17 cellular contexts compared by ENCODE assay signal in genomic region chr22:47175761-47176359, GRCh38.
DNase-seq lines count a peak whose midpoint lies in the region; ATAC-seq and TF ChIP-seq lines count a peak whose summit lies in the region.
"Had no signal": no experiment of that assay in that cellular context is flagged by ENCODE, and none has a peak within 500 bp of the region (broad histone marks: within the 10 kb centered on the region; RNA-seq: fewer than 3 reads in every experiment).

No MANE protein-coding gene starts in this region.

- TF ChIP-seq POLR2A in Peyer's patch (IDR thresholded peaks at IDR 0.05): no peak
- TF ChIP-seq POLR2A in sigmoid colon (IDR thresholded peaks at IDR 0.05): no peak

- CTCF ChIA-PET in activated CD8-positive, alpha-beta memory T cell treated with anti-CD3 and anti-CD28 coated beads, Interleukin-2, amount 10 ng/mL, durations not matched to agents 7 days and 5 days (lab: Charles Lee): no interaction called here

- H3K9me3 Mint-ChIP-seq in activated CD8-positive, alpha-beta memory T cell treated with anti-CD3 and anti-CD28 coated beads, Interleukin-2, amount 10 ng/mL, durations not matched to agents 7 days and 5 days (ENCODE audit: low read depth): peaks cover 2% of the 10 kb centered on the region

- TF ChIP-seq CTCF in Peyer's patch (IDR thresholded peaks at IDR 0.05): no peak
- TF ChIP-seq CTCF in sigmoid colon (IDR thresholded peaks at IDR 0.05): no peak

- no peak for ATAC-seq in activated CD8-positive, alpha-beta memory T cell treated with anti-CD3 and anti-CD28 coated beads, Interleukin-2, amount 10 ng/mL, durations not matched to agents 7 days and 5 days
- no peak for ATAC-seq in left lobe of liver

- H3K27me3 ChIP-seq in Peyer's patch: no peaks in the 10 kb centered on the region
- no peaks in the 10 kb centered on the region for H3K27me3 ChIP-seq in sigmoid colon
- H3K27me3 ChIP-seq: stomach had no signal

- H3K4me1 Mint-ChIP-seq in activated CD8-positive, alpha-beta memory T cell treated with anti-CD3 and anti-CD28 coated beads, Interleukin-2, amount 10 ng/mL, durations not matched to agents 7 days and 5 days: no peaks in the 10 kb centered on the region

- H3K4me3 Mint-ChIP-seq in activated CD8-positive, alpha-beta memory T cell treated with anti-CD3 and anti-CD28 coated beads, Interleukin-2, amount 10 ng/mL, durations not matched to agents 7 days and 5 days: no peak overlapping the region

- H3K4me1 ChIP-seq in Peyer's patch: no peaks in the 10 kb centered on the region
- no peaks in the 10 kb centered on the region for H3K4me1 ChIP-seq in sigmoid colon
- H3K4me1 ChIP-seq: HAP-1, parathyroid adenoma, stomach had no signal

- 76 to 87% methylated on average over 20 of the region's 20 CpGs for WGBS in sigmoid colon, 2 donors

- H3K4me3 ChIP-seq in Peyer's patch (no peak overlapping the region), sigmoid colon (no peak overlapping the region)
- H3K4me3 ChIP-seq: HAP-1, lung, stomach had no signal

- no peaks in the 10 kb centered on the region for H3K27me3 Mint-ChIP-seq in activated CD8-positive, alpha-beta memory T cell treated with anti-CD3 and anti-CD28 coated beads, Interleukin-2, amount 10 ng/mL, durations not matched to agents 7 days and 5 days

- H3K9me3 ChIP-seq in Peyer's patch (no peaks in the 10 kb centered on the region), sigmoid colon (no peaks in the 10 kb centered on the region)
- H3K9me3 ChIP-seq: HAP-1, stomach had no signal

- DNase-seq in activated CD8-positive, alpha-beta memory T cell treated with anti-CD3 and anti-CD28 coated beads, Interleukin-2, amount 50 U/mL, for 4 hours: peak; percentile 12
- DNase-seq in activated CD8-positive, alpha-beta memory T cell treated with anti-CD3 and anti-CD28 coated beads, Interleukin-2, amount 10 ng/mL, durations not matched to agents 7 days and 5 days: no peak
- DNase-seq in Peyer's patch (peak in 2 of 3 donors; percentile 45 to 46), left lobe of liver (ENCODE audit: low spot score) (peak; percentile 46), sigmoid colon (peak; percentile 64), HuH-7 (ENCODE audit: low spot score) (no peak), NCI-H2107 (lab: John Stamatoyannopoulos, UW) (no peak), NCI-H510A (lab: John Stamatoyannopoulos, UW) (no peak)
- DNase-seq: 8988T; NCI-H1105 treated with DMSO at 0.1 percent for 48 hours; NCI-H2081 treated with DMSO at 0.1 percent for 48 hours; NCI-H524; stimulated activated CD4-positive, alpha-beta T cell treated with anti-CD3 and anti-CD28 coated beads, Interleukin-2, amount 100 ng/mL, for 24 hours; stomach had no signal

- H3K27ac ChIP-seq in Peyer's patch (peak overlapping the region in 1 of 4 donors; percentile 22), sigmoid colon (no peak overlapping the region)
- H3K27ac ChIP-seq: parathyroid adenoma, stomach had no signal

- no peak overlapping the region for H3K27ac Mint-ChIP-seq in activated CD8-positive, alpha-beta memory T cell treated with anti-CD3 and anti-CD28 coated beads, Interleukin-2, amount 10 ng/mL, durations not matched to agents 7 days and 5 days

- intact Hi-C loops in sigmoid colon (cut with DNase I): no loop called here

- H3K36me3 Mint-ChIP-seq in activated CD8-positive, alpha-beta memory T cell treated with anti-CD3 and anti-CD28 coated beads, Interleukin-2, amount 10 ng/mL, durations not matched to agents 7 days and 5 days: peaks cover 11% of the 10 kb centered on the region

- peaks cover 0 to 8% (median 0%) of the 10 kb centered on the region in 3 donors for H3K36me3 ChIP-seq in Peyer's patch
- H3K36me3 ChIP-seq in sigmoid colon: no peaks in the 10 kb centered on the region
- H3K36me3 ChIP-seq: HAP-1 had no signal

- TF ChIP-seq EP300 in sigmoid colon (IDR thresholded peaks at IDR 0.05): no peak

Comparison
In these comparisons a context has a peak if more than half of its experiments do, and no peak if none do; other contexts are left out.
1. DNase-seq: peak in activated CD8-positive, alpha-beta memory T cell treated with anti-CD3 and anti-CD28 coated beads, Interleukin-2, amount 50 U/mL, for 4 hours (single experiment), Peyer's patch (2 of 3), left lobe of liver (single experiment) and sigmoid colon (single experiment); none in activated CD8-positive, alpha-beta memory T cell treated with anti-CD3 and anti-CD28 coated beads, Interleukin-2, amount 10 ng/mL, durations not matched to agents 7 days and 5 days (single experiment), HuH-7 (single experiment), NCI-H2107 (single experiment) and NCI-H510A (single experiment).